In the genomic region with DNA sequence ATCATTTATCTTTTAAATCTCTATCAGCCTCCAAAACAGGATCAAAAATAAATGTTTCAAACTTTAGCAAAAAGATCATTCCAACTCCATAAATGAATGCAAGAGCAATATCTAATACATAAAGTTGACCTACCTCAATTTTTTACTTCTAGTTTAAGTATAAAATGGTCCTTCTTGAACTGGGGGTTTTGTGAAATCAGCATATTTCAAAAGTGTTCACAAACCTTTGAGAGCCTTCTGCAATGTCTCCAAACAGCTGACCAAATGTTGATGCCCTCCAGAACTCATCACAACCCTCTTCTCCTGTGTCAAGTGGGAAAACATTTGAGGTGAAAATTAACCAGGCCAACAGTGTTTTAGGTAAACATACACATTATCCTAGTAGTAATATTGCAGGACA, we compare ENCODE assay signal across 23 cellular contexts.
"Had no signal": no experiment of that assay in that cellular context is flagged by ENCODE, and none has a peak within 500 bp of the region (broad histone marks: within the 10 kb centered on the region; RNA-seq: fewer than 3 reads in every experiment).

No MANE protein-coding gene starts in this region.

- H3K4me1 ChIP-seq: colonic mucosa, esophagus muscularis mucosa, foreskin keratinocyte, gastroesophageal sphincter, heart right ventricle, lower lobe of right lung had no signal

- H3K4me3 Mint-ChIP-seq: dendritic cell treated with granulocyte-macrophage colony-stimulating factor and Interleukin-4, amounts not matched to agents 40 ng/mL and 50 ng/mL, for 4 days; effector memory CD8-positive, alpha-beta T cell; endodermal cell; mesothelial cell of epicardium; naive thymus-derived CD4-positive, alpha-beta T cell had no signal

- H3K4me1 Mint-ChIP-seq: endodermal cell had no signal

- ATAC-seq: effector memory CD8-positive, alpha-beta T cell; foreskin keratinocyte; gastroesophageal sphincter; heart right ventricle; left cardiac atrium; left lung; left ventricle myocardium superior; lower lobe of right lung; naive thymus-derived CD4-positive, alpha-beta T cell had no signal

- H3K4me3 ChIP-seq: colonic mucosa, esophagus muscularis mucosa, gastroesophageal sphincter, heart right ventricle, left lung, lower lobe of right lung had no signal

- H3K9me3 ChIP-seq: colonic mucosa, esophagus muscularis mucosa, gastroesophageal sphincter, heart right ventricle, left lung, lower lobe of right lung had no signal

- FAIRE-seq: endometrium, frontal cortex, islet of Langerhans, keratinocyte had no signal

- H3K9me3 Mint-ChIP-seq: dendritic cell treated with granulocyte-macrophage colony-stimulating factor and Interleukin-4, amounts not matched to agents 40 ng/mL and 50 ng/mL, for 4 days; effector memory CD8-positive, alpha-beta T cell; endodermal cell; mesothelial cell of epicardium had no signal

- H3K27ac ChIP-seq: colonic mucosa, esophagus muscularis mucosa, foreskin keratinocyte, gastroesophageal sphincter, heart right ventricle, left lung, lower lobe of right lung had no signal

- H3K27me3 ChIP-seq: colonic mucosa, esophagus muscularis mucosa, foreskin keratinocyte, gastroesophageal sphincter, heart right ventricle, left lung had no signal

- H3K27me3 Mint-ChIP-seq: dendritic cell treated with granulocyte-macrophage colony-stimulating factor and Interleukin-4, amounts not matched to agents 40 ng/mL and 50 ng/mL, for 4 days; effector memory CD8-positive, alpha-beta T cell; naive thymus-derived CD4-positive, alpha-beta T cell had no signal

- H3K27ac Mint-ChIP-seq: dendritic cell treated with granulocyte-macrophage colony-stimulating factor and Interleukin-4, amounts not matched to agents 40 ng/mL and 50 ng/mL, for 4 days; effector memory CD8-positive, alpha-beta T cell; endodermal cell; mesothelial cell of epicardium; naive thymus-derived CD4-positive, alpha-beta T cell had no signal

- DNase-seq: colonic mucosa; cortex of kidney; effector CD8-positive, alpha-beta T cell; effector memory CD8-positive, alpha-beta T cell; endodermal cell; foreskin keratinocyte; glutamatergic neuron; heart right ventricle; hippocampal formation; left cardiac atrium; left lung; left ventricle myocardium superior; lower lobe of right lung; mesenchymal stem cell; naive thymus-derived CD4-positive, alpha-beta T cell had no signal
